Comparison of ENCODE assay signal across 1 cellular context in the genomic region with DNA sequence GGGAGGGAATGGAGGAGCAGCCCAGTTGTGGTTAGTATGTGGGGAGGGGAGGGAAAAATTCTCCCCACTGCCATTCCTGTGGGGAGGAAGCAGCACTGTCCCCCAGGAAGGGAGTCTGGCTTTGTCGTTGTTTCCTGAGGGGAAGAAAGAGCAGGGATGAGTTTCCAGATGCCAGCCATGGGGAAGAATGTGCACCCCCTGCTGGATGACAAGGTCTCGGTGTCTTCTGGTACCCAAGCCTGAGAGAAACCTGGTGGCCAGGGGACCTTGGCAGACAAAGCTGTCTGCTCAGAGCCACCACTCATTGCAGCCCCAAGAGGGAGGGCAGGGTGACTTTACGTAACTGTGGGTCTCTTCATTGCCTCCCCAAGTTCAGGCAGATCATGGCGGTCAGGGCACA.
TF ChIP-seq lines count a peak whose summit lies in the region.

No MANE protein-coding gene starts in this region.

TF ChIP-seq in HepG2, 621 proteins besides CTCF, POLR2A, EP300 and RAD21 (continued from another document):
- TF ChIP-seq, protein P1, sequence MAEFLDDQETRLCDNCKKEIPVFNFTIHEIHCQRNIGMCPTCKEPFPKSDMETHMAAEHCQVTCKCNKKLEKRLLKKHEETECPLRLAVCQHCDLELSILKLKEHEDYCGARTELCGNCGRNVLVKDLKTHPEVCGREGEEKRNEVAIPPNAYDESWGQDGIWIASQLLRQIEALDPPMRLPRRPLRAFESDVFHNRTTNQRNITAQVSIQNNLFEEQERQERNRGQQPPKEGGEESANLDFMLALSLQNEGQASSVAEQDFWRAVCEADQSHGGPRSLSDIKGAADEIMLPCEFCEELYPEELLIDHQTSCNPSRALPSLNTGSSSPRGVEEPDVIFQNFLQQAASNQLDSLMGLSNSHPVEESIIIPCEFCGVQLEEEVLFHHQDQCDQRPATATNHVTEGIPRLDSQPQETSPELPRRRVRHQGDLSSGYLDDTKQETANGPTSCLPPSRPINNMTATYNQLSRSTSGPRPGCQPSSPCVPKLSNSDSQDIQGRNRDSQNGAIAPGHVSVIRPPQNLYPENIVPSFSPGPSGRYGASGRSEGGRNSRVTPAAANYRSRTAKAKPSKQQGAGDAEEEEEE (CRISPR knock-in tag; IDR thresholded peaks at IDR 0.05; ENCODE audit: borderline replicate concordance): no peak
- TF ChIP-seq ZNF784 (CRISPR knock-in tag; IDR thresholded peaks at IDR 0.05; ENCODE audit: borderline replicate concordance) (no peak), NCOA2 (CRISPR knock-in tag; IDR thresholded peaks at IDR 0.05) (no peak), TBP (CRISPR knock-in tag; IDR thresholded peaks at IDR 0.05) (no peak), ZNF615 (CRISPR knock-in tag; IDR thresholded peaks at IDR 0.05; ENCODE audit: borderline replicate concordance) (no peak), STAG1 (CRISPR knock-in tag; IDR thresholded peaks at IDR 0.05) (peak; percentile 33), NBN (conservative IDR thresholded peaks at IDR 0.05) (no peak), ATM (IDR thresholded peaks at IDR 0.05; ENCODE audit: borderline replicate concordance) (no peak), SMC3 (IDR thresholded peaks at IDR 0.05; ENCODE audit: low read length) (peak; percentile 33; the same call in 1 of the 2 replicates), ZNF530 (CRISPR knock-in tag; IDR thresholded peaks at IDR 0.05; ENCODE audit: low read depth) (no peak)
